ENCODE assay signal across 21 cellular contexts in the genomic region with DNA sequence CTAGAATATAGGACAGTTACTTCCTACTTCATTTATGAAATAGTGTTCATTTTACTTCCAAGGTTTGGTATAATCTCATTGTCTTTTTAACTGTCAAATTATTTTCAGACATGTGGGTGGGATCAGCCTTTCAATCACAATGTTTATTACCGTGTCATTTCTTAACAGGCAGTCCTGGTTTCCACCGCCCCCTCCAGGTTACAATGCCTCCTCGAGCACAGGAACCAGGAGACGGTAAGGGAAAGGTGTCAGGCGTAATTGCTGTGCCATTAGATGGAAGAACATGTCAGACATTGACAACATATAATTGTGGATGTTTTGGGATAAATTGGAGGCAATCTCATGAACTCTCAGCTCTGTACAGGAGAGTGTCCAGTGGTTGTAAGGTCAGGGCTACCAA. TPM values are rescaled to one million over a fixed set of nuclear protein-coding genes. Genes with fewer than 3 reads are reported as not detected.
DNase-seq lines count a peak whose midpoint lies in the region; ATAC-seq and TF ChIP-seq lines count a peak whose summit lies in the region.
"Had no signal": no experiment of that assay in that cellular context is flagged by ENCODE, and none has a peak within 500 bp of the region (broad histone marks: within the 10 kb centered on the region; RNA-seq: fewer than 3 reads in every experiment).

No MANE protein-coding gene starts in this region.

- H3K4me1 Mint-ChIP-seq in GM23338 (no peaks in the 10 kb centered on the region; the same call in 2 of the 3 replicates), WTC11 (no peaks in the 10 kb centered on the region)
- H3K4me1 Mint-ChIP-seq in naive thymus-derived CD4-positive, alpha-beta T cell: no peaks in the 10 kb centered on the region
- H3K4me1 Mint-ChIP-seq: CD4-positive, alpha-beta memory T cell had no signal

- no peak overlapping the region for H3K56ac ChIP-seq in mesendoderm (ENCODE audit: low read length)

- in situ Hi-C loops in transverse colon (cut with MboI; ENCODE audit: low pct_ligation_motif_present in 1 of 4, low pct_unique_long_range_greater_than_20kb in 1 of 4, low sequenced_read_pairs in 3 of 4): no loop called here
- in situ Hi-C loops in GM13977 (cut with MboI; ENCODE audit: low pct_unique_long_range_greater_than_20kb, low sequenced_read_pairs, unreplicated experiment): no loop called here

- no peaks in the 10 kb centered on the region for H3K36me3 ChIP-seq in GM23338 (ENCODE audit: insufficient read depth)
- H3K36me3 ChIP-seq in H7 (replicated peaks; ENCODE audit: control insufficient read depth, insufficient read depth, low read length): no peaks in the 10 kb centered on the region
- H3K36me3 ChIP-seq in mesendoderm (ENCODE audit: control insufficient read depth, insufficient read depth, low read length): no peaks in the 10 kb centered on the region
- no peaks in the 10 kb centered on the region for H3K36me3 ChIP-seq in transverse colon
- H3K36me3 ChIP-seq in naive thymus-derived CD4-positive, alpha-beta T cell (ENCODE audit: control insufficient read depth in 2 of 3, insufficient read depth in 3 of 3, low read length in 3 of 3): no peaks in the 10 kb centered on the region
- no peaks in the 10 kb centered on the region for H3K36me3 ChIP-seq in lower lobe of right lung
- H3K36me3 ChIP-seq: HAP-1 had no signal

- H3K4me1 ChIP-seq in GM23338 (ENCODE audit: insufficient read depth) (no peaks in the 10 kb centered on the region), mesendoderm (ENCODE audit: control insufficient read depth, low read depth, low read length) (no peaks in the 10 kb centered on the region), transverse colon (no peaks in the 10 kb centered on the region), lower lobe of right lung (no peaks in the 10 kb centered on the region)
- no peaks in the 10 kb centered on the region for H3K4me1 ChIP-seq in naive thymus-derived CD4-positive, alpha-beta T cell (ENCODE audit: control insufficient read depth in 2 of 2, insufficient read depth in 2 of 2, low read length in 2 of 2)
- H3K4me1 ChIP-seq: HAP-1 had no signal

- H3K4me3 ChIP-seq in GM23338 (no peak overlapping the region), H7 (ENCODE audit: insufficient read depth, low read depth, low read length) (no peak overlapping the region), mesendoderm (ENCODE audit: low read length) (no peak overlapping the region), transverse colon (no peak overlapping the region), lower lobe of right lung (no peak overlapping the region)
- no peak overlapping the region for H3K4me3 ChIP-seq in naive thymus-derived CD4-positive, alpha-beta T cell (ENCODE audit: low read length)
- H3K4me3 ChIP-seq: HAP-1 had no signal

- no peak overlapping the region; the same call in 1 of the 2 replicates for H2AFZ ChIP-seq in GM23338

- H3K79me2 ChIP-seq in GM23338 (replicated peaks; ENCODE audit: insufficient read depth): no peaks in the 10 kb centered on the region
- H3K79me2 ChIP-seq in mesendoderm (ENCODE audit: control insufficient read depth, insufficient read depth, low read length): no peaks in the 10 kb centered on the region

- H3K4me3 Mint-ChIP-seq in GM23338 (no peak overlapping the region), WTC11 (no peak overlapping the region)
- H3K4me3 Mint-ChIP-seq in naive thymus-derived CD4-positive, alpha-beta T cell: no peak overlapping the region
- H3K4me3 Mint-ChIP-seq: CD4-positive, alpha-beta memory T cell had no signal

- H2AK5ac ChIP-seq in mesendoderm (ENCODE audit: low read length): no peak overlapping the region

- H2BK15ac ChIP-seq in mesendoderm (replicated peaks; ENCODE audit: low read depth): no peak overlapping the region

- H2BK120ac ChIP-seq in mesendoderm (ENCODE audit: low read depth, low read length): no peak overlapping the region

- no peak for TF ChIP-seq EP300 in transverse colon (IDR thresholded peaks at IDR 0.05; ENCODE audit: low read depth)

- no peak overlapping the region for H2BK5ac ChIP-seq in mesendoderm (ENCODE audit: low read length)

- no peak overlapping the region for H3K18ac ChIP-seq in mesendoderm (ENCODE audit: low read length)

- no peak overlapping the region for H3K4ac ChIP-seq in mesendoderm (ENCODE audit: low read depth, low read length)

- intact Hi-C loops in transverse colon (cut with DNase I; ENCODE audit: low total_unique reads) (no loop called here), lower lobe of right lung (cut with DNase I) (no loop called here)
- intact Hi-C loops in naive thymus-derived CD4-positive, alpha-beta T cell (cut with micrococcal nuclease): no loop called here

- 0 out of 2 replicates have a peak, but pooled peaks cover 2% of the 10 kb centered on the region for H3K9me2 ChIP-seq in GM23338 (ENCODE audit: insufficient read depth)

- H4K8ac ChIP-seq in mesendoderm (ENCODE audit: low read depth, low read length): no peak overlapping the region

- no peak overlapping the region for H3K23ac ChIP-seq in mesendoderm (ENCODE audit: low read length)

- no peak overlapping the region for H3K27ac ChIP-seq in GM23338 (ENCODE audit: low read depth)
- H3K27ac ChIP-seq in mesendoderm (ENCODE audit: low read depth, low read length): no peak overlapping the region
- H3K27ac ChIP-seq in transverse colon: no peak overlapping the region
- H3K27ac ChIP-seq in naive thymus-derived CD4-positive, alpha-beta T cell (ENCODE audit: low read depth, low read length): no peak overlapping the region
- H3K27ac ChIP-seq in lower lobe of right lung: no peak overlapping the region

- no CpG with 5 or more reads among the region's 5 CpGs for WGBS in mesendoderm (ENCODE audit: extremely low coverage, insufficient coverage, low lambda C conversion rate)
- WGBS in transverse colon (ENCODE audit: low coverage in 1 of 2), 2 donors: 63 to 72% methylated on average over 5 of the region's 5 CpGs

- ATAC-seq in GM23338 (no peak), WTC11 (peak; percentile 58), lower lobe of right lung (no peak)
- no peak for ATAC-seq in naive thymus-derived CD4-positive, alpha-beta T cell

- no peak overlapping the region for H4K5ac ChIP-seq in mesendoderm (ENCODE audit: low read length)

- H3K27ac Mint-ChIP-seq in GM23338: no peak overlapping the region
- H3K27ac Mint-ChIP-seq in WTC11: no peak overlapping the region
- no peak overlapping the region for H3K27ac Mint-ChIP-seq in naive thymus-derived CD4-positive, alpha-beta T cell
- H3K27ac Mint-ChIP-seq: CD4-positive, alpha-beta memory T cell had no signal

- no peaks in the 10 kb centered on the region for H3K27me3 Mint-ChIP-seq in GM23338 (ENCODE audit: insufficient read depth, low read depth, poor library complexity)
- no peaks in the 10 kb centered on the region for H3K27me3 Mint-ChIP-seq in WTC11 (ENCODE audit: low read depth)
- H3K27me3 Mint-ChIP-seq in naive thymus-derived CD4-positive, alpha-beta T cell: peaks cover 18 to 35% (median 23%) of the 10 kb centered on the region in 5 donors

- no peaks in the 10 kb centered on the region for H3K79me1 ChIP-seq in mesendoderm (ENCODE audit: low read length)

- H3K9me3 ChIP-seq in transverse colon (no peaks in the 10 kb centered on the region), lower lobe of right lung (no peaks in the 10 kb centered on the region)
- H3K9me3 ChIP-seq in naive thymus-derived CD4-positive, alpha-beta T cell (ENCODE audit: control insufficient read depth in 2 of 3, low read length in 3 of 3): no peaks in the 10 kb centered on the region
- H3K9me3 ChIP-seq: HAP-1 had no signal

- no peak overlapping the region for H3K9ac ChIP-seq in mesendoderm (ENCODE audit: low read length)

- H3K27me3 ChIP-seq in GM23338 (ENCODE audit: insufficient read depth): no peaks in the 10 kb centered on the region
- no peaks in the 10 kb centered on the region for H3K27me3 ChIP-seq in H7 (ENCODE audit: control insufficient read depth, insufficient read depth, low read length)
- no peaks in the 10 kb centered on the region for H3K27me3 ChIP-seq in mesendoderm (ENCODE audit: insufficient read depth, low read length, poor library complexity)
- no peaks in the 10 kb centered on the region for H3K27me3 ChIP-seq in transverse colon
- no peaks in the 10 kb centered on the region for H3K27me3 ChIP-seq in naive thymus-derived CD4-positive, alpha-beta T cell (ENCODE audit: control insufficient read depth in 2 of 2, insufficient read depth in 2 of 2, low read length in 2 of 2)
- H3K27me3 ChIP-seq in lower lobe of right lung (ENCODE audit: low read depth): no peaks in the 10 kb centered on the region

- POLR2A ChIA-PET in WTC11 (lab: Charles Lee): no interaction called here
- POLR2A ChIA-PET in naive thymus-derived CD4-positive, alpha-beta T cell (lab: Charles Lee): no interaction called here

- no peaks in the 10 kb centered on the region for H3K36me3 Mint-ChIP-seq in GM23338 (ENCODE audit: low read depth)
- no peaks in the 10 kb centered on the region for H3K36me3 Mint-ChIP-seq in WTC11
- no peaks in the 10 kb centered on the region for H3K36me3 Mint-ChIP-seq in naive thymus-derived CD4-positive, alpha-beta T cell
- H3K36me3 Mint-ChIP-seq: CD4-positive, alpha-beta memory T cell had no signal

- CTCF ChIA-PET in WTC11 (lab: Charles Lee): no interaction called here
- CTCF ChIA-PET in naive thymus-derived CD4-positive, alpha-beta T cell (lab: Charles Lee): interaction anchor here (0.6 kb wide), 1 partner anchor 53 kb away, joined by 4 read pairs; no protein-coding TSS in a partner anchor

- no peak for TF ChIP-seq POLR2A in transverse colon (IDR thresholded peaks at IDR 0.05)

- no peaks in the 10 kb centered on the region for H3K9me3 Mint-ChIP-seq in GM23338
- no peaks in the 10 kb centered on the region for H3K9me3 Mint-ChIP-seq in WTC11
- H3K9me3 Mint-ChIP-seq in naive thymus-derived CD4-positive, alpha-beta T cell: peaks cover 0 to 2% (median 0%) of the 10 kb centered on the region in 11 donors
- H3K9me3 Mint-ChIP-seq: CD4-positive, alpha-beta memory T cell had no signal

- DNase-seq in GM23338 (ENCODE audit: low spot score) (peak; percentile 32), H7 (peak; percentile 13), WTC11 (ENCODE audit: low spot score) (no peak), mesendoderm (peak; percentile 13), transverse colon (no peak), lower lobe of right lung (no peak), GM13977 (ENCODE audit: low spot score) (no peak)
- no peak for DNase-seq in naive thymus-derived CD4-positive, alpha-beta T cell
- DNase-seq: C1 segment of cervical spinal cord; Calu3; CD4-positive, alpha-beta memory T cell; COR-L47; DMS53; DMS79 treated with DMSO at 0.1 percent for 48 hours; GF-D8 had no signal

- no peaks in the 10 kb centered on the region for H3F3A ChIP-seq in GM23338 (replicated peaks; ENCODE audit: low read depth)

- H3K4me2 ChIP-seq in GM23338 (no peak overlapping the region), mesendoderm (ENCODE audit: low read length) (no peak overlapping the region)

- TF ChIP-seq CTCF in GM23338 (conservative IDR thresholded peaks at IDR 0.05; ENCODE audit: low read depth in 2 of 2) (peak; percentile 33 to 50; a peak in 3 of 4 replicates), WTC11 (IDR thresholded peaks at IDR 0.05) (no peak), transverse colon (IDR thresholded peaks at IDR 0.05) (no peak), lower lobe of right lung (IDR thresholded peaks at IDR 0.05) (no peak), GM13977 (IDR thresholded peaks at IDR 0.05; ENCODE audit: extremely low read depth, insufficient read depth, missing control alignments) (no peak)

- no peaks in the 10 kb centered on the region for H4K20me1 ChIP-seq in GM23338 (replicated peaks; ENCODE audit: insufficient read depth)

RNA-seq across cellular contexts. Expression of a gene that starts 36.5 kb away (rescaled TPM):
- total RNA-seq in GM23338 (2014; rRNA removed; shearing (Covaris generic)): not detected in 2 replicates
- not detected in 2 replicates for polyA plus RNA-seq in GM23338 (2016; fragmentation: Nextera tagmentation; extraction: Ambion mirVana)
- total RNA-seq in H7 (2014; rRNA removed; shearing (Covaris generic)): not detected in 2 replicates
- total RNA-seq in WTC11 (2021): 0.11 TPM in 1 of 3 replicates, not detected in the others
- 0.07 TPM for polyA plus RNA-seq in mesendoderm (2013, experiment 1 of 2)
- 0.04 TPM for polyA plus RNA-seq in mesendoderm (2013, experiment 2 of 2)
- under 1 TPM in 2 of 4 donors, not detected in 2; 0.32 to 0.96 TPM for total RNA-seq in transverse colon
- total RNA-seq in naive thymus-derived CD4-positive, alpha-beta T cell: not detected
- not detected for polyA plus RNA-seq in naive thymus-derived CD4-positive, alpha-beta T cell
- total RNA-seq in lower lobe of right lung: 54.8 TPM
- total RNA-seq: A172; A673; CD4-positive, alpha-beta memory T cell; G401; H4 had no signal
- polyA plus RNA-seq: BJ; CD4-positive, alpha-beta memory T cell had no signal

Comparison
In these comparisons a context has a peak if more than half of its experiments do, and no peak if none do; other contexts are left out.
1. DNase-seq: peak in GM23338 (single experiment), H7 (single experiment) and mesendoderm (single experiment); none in WTC11 (single experiment), transverse colon (single experiment), naive thymus-derived CD4-positive, alpha-beta T cell (0 of 9), lower lobe of right lung (single experiment) and GM13977 (single experiment).
2. CTCF ChIP-seq: peak in GM23338 (2 of 2); none in WTC11 (single experiment), transverse colon (0 of 5), lower lobe of right lung (single experiment) and GM13977 (single experiment).
3. RNA of a gene that starts 36.5 kb away (total RNA-seq): 54.8 TPM in lower lobe of right lung (single experiment); 0.32 to 0.96 TPM in transverse colon, 0.11 TPM in WTC11, not detected in GM23338, not detected in H7 and not detected in naive thymus-derived CD4-positive, alpha-beta T cell; every median in the first group is over 10 times any median in the second.